Comparison of ENCODE assay signal across 25 cellular contexts in genomic region chr10:73828166-73828565, GRCh38.
"Had no signal": no experiment of that assay in that cellular context is flagged by ENCODE, and none has a peak within 500 bp of the region (broad histone marks: within the 10 kb centered on the region; RNA-seq: fewer than 3 reads in every experiment).

No MANE protein-coding gene starts in this region.

- H3K9me3 ChIP-seq: body of pancreas, lower lobe of right lung, prostate gland, tibial nerve had no signal

- ATAC-seq: activated CD4-positive, CD25-positive, alpha-beta regulatory T cell treated with anti-CD3 and anti-CD28 coated beads, Interleukin-2, amount 50 U/mL, for 24 hours; activated naive CD4-positive, alpha-beta T cell treated with anti-CD3 and anti-CD28 coated beads, Interleukin-2, amount 50 U/mL, for 72 hours; activated T-cell treated with anti-CD3 and anti-CD28 coated beads, Interleukin-2, amount 50 U/mL, for 72 hours; body of pancreas; left colon; lower lobe of right lung; right cardiac atrium; stimulated activated naive CD8-positive, alpha-beta T cell treated with anti-CD3 and anti-CD28 coated beads, Interleukin-15, Interleukin-2, amounts not matched to agents 100 U/mL and 50 U/mL, for 24 hours had no signal

- H3K4me1 Mint-ChIP-seq: nephron had no signal

- H3K27me3 ChIP-seq: body of pancreas, foreskin keratinocyte, tibial nerve had no signal

- H3K4me3 ChIP-seq: body of pancreas, lower lobe of right lung, prostate gland, skin epidermis, tibial nerve had no signal

- H3K4me1 ChIP-seq: body of pancreas, foreskin keratinocyte, lower lobe of right lung, prostate gland, tibial nerve had no signal

- H3K4me3 Mint-ChIP-seq: activated T-cell treated with anti-CD3 and anti-CD28 coated beads, Interleukin-2, amount 50 U/mL, for 72 hours; nephron; T-helper 1 cell treated with Interleukin-12 subunit alpha and Interleukin-12 subunit beta and Interleukin-4 antibody, amounts not matched to agents 30 μg/mL and 1 μg/mL, for 36 hours had no signal

- H3K9me3 Mint-ChIP-seq: activated naive CD4-positive, alpha-beta T cell treated with anti-CD3 and anti-CD28 coated beads, Interleukin-2, amount 50 U/mL, for 72 hours; activated T-cell treated with anti-CD3 and anti-CD28 coated beads, Interleukin-2, amount 50 U/mL, for 72 hours; nephron; T-helper 1 cell treated with Interleukin-12 subunit alpha and Interleukin-12 subunit beta and Interleukin-4 antibody, amounts not matched to agents 30 μg/mL and 1 μg/mL, for 36 hours had no signal

- DNase-seq: activated CD4-positive, alpha-beta T cell treated with anti-CD3 and anti-CD28 coated beads, Interleukin-2, amount 50 U/mL, for 1 hour; activated CD8-positive, alpha-beta memory T cell treated with anti-CD3 and anti-CD28 coated beads, Interleukin-2, amount 50 U/mL, for 4 hours; activated gamma-delta T cell; activated T-cell treated with anti-CD3 and anti-CD28 coated beads, Interleukin-2, amount 50 U/mL, for 72 hours; amniotic stem cell; body of pancreas; dermis blood vessel endothelial cell; effector memory CD4-positive, alpha-beta T cell; foreskin keratinocyte; glutamatergic neuron; hypothalamus; islet precursor cell; left colon; lower lobe of right lung; right cardiac atrium; stimulated activated naive CD8-positive, alpha-beta T cell treated with anti-CD3 and anti-CD28 coated beads, Interleukin-15, Interleukin-2, amounts not matched to agents 100 U/mL and 50 U/mL, for 24 hours; substantia nigra had no signal

- H3K36me3 Mint-ChIP-seq: activated naive CD4-positive, alpha-beta T cell treated with anti-CD3 and anti-CD28 coated beads, Interleukin-2, amount 50 U/mL, for 72 hours had no signal

- H3K27ac Mint-ChIP-seq: activated T-cell treated with anti-CD3 and anti-CD28 coated beads, Interleukin-2, amount 50 U/mL, for 72 hours; T-helper 1 cell treated with Interleukin-12 subunit alpha and Interleukin-12 subunit beta and Interleukin-4 antibody, amounts not matched to agents 30 μg/mL and 1 μg/mL, for 36 hours had no signal

- H3K27ac ChIP-seq: body of pancreas, epithelial cell of prostate, foreskin keratinocyte, lower lobe of right lung, prostate gland, tibial nerve had no signal
